ENCODE assay signal across 8 cellular contexts in genomic region chr1:186404454-186405051, GRCh38. TPM values are rescaled to one million over a fixed set of nuclear protein-coding genes. Genes with fewer than 3 reads are reported as not detected.
DNase-seq lines count a peak whose midpoint lies in the region; ATAC-seq, FAIRE-seq and TF ChIP-seq lines count a peak whose summit lies in the region.

No MANE protein-coding gene starts in this region.

- H3K4me1 ChIP-seq in transverse colon, result no peaks in the 10 kb centered on the region

- no peaks in the 10 kb centered on the region for H3K27me3 ChIP-seq in transverse colon

- peaks cover 0 to 40% (median 15%) of the 10 kb centered on the region in 4 donors for H3K36me3 ChIP-seq in transverse colon

- DNase-seq in NCI-H2171 treated with DMSO at 0.1 percent for 48 hours (lab: John Stamatoyannopoulos, UW), result peak; percentile 20
- no peak for DNase-seq in NCI-H2171 (lab: John Stamatoyannopoulos, UW)
- peak; percentile 13 for DNase-seq in NCI-H446 treated with DMSO at 0.1 percent for 48 hours (lab: John Stamatoyannopoulos, UW)
- DNase-seq in astrocyte of the hippocampus (ENCODE audit: low read depth, low spot score), result peak; percentile 44
- no peak for DNase-seq in transverse colon

- 43 to 49% methylated on average over 5 of the region's 5 CpGs for WGBS in transverse colon (ENCODE audit: low coverage in 1 of 2), 2 donors

- TF ChIP-seq POLR2A in transverse colon (IDR thresholded peaks at IDR 0.05), result no peak

- H3K27ac ChIP-seq in transverse colon, result no peak overlapping the region

- no peak for TF ChIP-seq EP300 in transverse colon (IDR thresholded peaks at IDR 0.05; ENCODE audit: low read depth)

- peak; percentile 41 for FAIRE-seq in islet of Langerhans (lab: Jason Lieb, UNC)

- no peaks in the 10 kb centered on the region for H3K9me3 ChIP-seq in transverse colon

- intact Hi-C loops in transverse colon (cut with DNase I; ENCODE audit: low total_unique reads), result no loop called here

- TF ChIP-seq CTCF in transverse colon (IDR thresholded peaks at IDR 0.05), result peak; percentile 51 to 64 (median 62)

- in situ Hi-C loops in transverse colon (cut with MboI; ENCODE audit: low pct_ligation_motif_present in 1 of 4, low pct_unique_long_range_greater_than_20kb in 1 of 4, low sequenced_read_pairs in 3 of 4), result loop anchor here in 1 of 4 donors (10.0 kb wide), 1 partner anchor 580 kb away; no protein-coding TSS in a partner anchor

- no peak overlapping the region for H3K4me3 ChIP-seq in transverse colon

- ATAC-seq in HG02759 (IDR thresholded peaks at IDR 0.05; ENCODE audit: unreplicated experiment) (peak; percentile 65), HG03045 (IDR thresholded peaks at IDR 0.05; ENCODE audit: unreplicated experiment) (no peak)

RNA-seq across cellular contexts. Expression of gene ODR4, which starts 28.9 kb away (rescaled TPM):
- 10 to 100 TPM in 2 of 4 donors, 1 to 10 TPM in 2; 7.0 to 22.1 (median 14.7) TPM for total RNA-seq in transverse colon

RNA-seq across cellular contexts. Expression of gene TPR, which starts 29.5 kb away (rescaled TPM):
- 10 to 100 TPM; 57.5 to 99.7 (median 81.0) TPM for total RNA-seq in transverse colon

RNA-seq across cellular contexts. Expression of gene PDC, which starts 56.4 kb away (rescaled TPM):
- not detected for total RNA-seq in transverse colon

Comparison
In these comparisons a context has a peak if more than half of its experiments do, and no peak if none do; other contexts are left out.
1. DNase-seq: peak in NCI-H2171 treated with DMSO at 0.1 percent for 48 hours (single experiment), NCI-H446 treated with DMSO at 0.1 percent for 48 hours (single experiment) and astrocyte of the hippocampus (single experiment); none in NCI-H2171 (single experiment) and transverse colon (single experiment).